Comparison of ENCODE assay signal across 8 cellular contexts in genomic region chr19:48493718-48494515, GRCh38. TPM values are rescaled to one million over a fixed set of nuclear protein-coding genes. Genes with fewer than 3 reads are reported as not detected.
DNase-seq lines count a peak whose midpoint lies in the region; ATAC-seq and TF ChIP-seq lines count a peak whose summit lies in the region.

No MANE protein-coding gene starts in this region.

- peaks cover 5 to 15% of the 10 kb centered on the region in 2 experiments; a peak in 2 of 4 replicates for H3K4me1 ChIP-seq in SK-N-SH (ENCODE audit: control insufficient read depth in 1 of 2, insufficient read depth in 2 of 2, low read depth in 1 of 2, low read length in 1 of 2)

- H3K4me2 ChIP-seq in SK-N-SH = peak overlapping the region; percentile 71

- H2AFZ ChIP-seq in SK-N-SH (ENCODE audit: low read depth) = no peak overlapping the region

- H3K27me3 ChIP-seq in SK-N-SH (ENCODE audit: insufficient read depth) = no peaks in the 10 kb centered on the region

- no peaks in the 10 kb centered on the region for H3K9me2 ChIP-seq in SK-N-SH

- H3K79me2 ChIP-seq in SK-N-SH (ENCODE audit: insufficient read depth) = peaks cover 11% of the 10 kb centered on the region; the same call in 1 of the 2 replicates

- peak overlapping the region; percentile 74 for H3K9ac ChIP-seq in SK-N-SH

- H3K27ac Mint-ChIP-seq in glutamatergic neuron (ENCODE audit: unreplicated experiment) = no peak overlapping the region

- no peaks in the 10 kb centered on the region for H3K9me3 ChIP-seq in SK-N-SH

- peaks cover 20% of the 10 kb centered on the region for H3F3A ChIP-seq in SK-N-SH (replicated peaks; ENCODE audit: insufficient read depth)

- peak overlapping the region; percentile 58 to 62 for H3K4me3 ChIP-seq in SK-N-SH (ENCODE audit: low read depth in 2 of 2, low read length in 1 of 2)
- H3K4me3 ChIP-seq in skeletal muscle cell (ENCODE audit: low read depth, low read length) = peak overlapping the region; percentile 59

- TF ChIP-seq EP300 in SK-N-SH (IDR thresholded peaks at IDR 0.05; ENCODE audit: borderline replicate concordance in 1 of 2, low read depth in 1 of 2, low read length in 1 of 2) = no peak

- peak overlapping the region; percentile 70 for H3K4me3 Mint-ChIP-seq in glutamatergic neuron (ENCODE audit: unreplicated experiment)

- H3K36me3 Mint-ChIP-seq in glutamatergic neuron (ENCODE audit: unreplicated experiment) = no peaks in the 10 kb centered on the region

- TF ChIP-seq RAD21 in SK-N-SH (IDR thresholded peaks at IDR 0.05; ENCODE audit: low read length) = no peak

- peaks cover 32% of the 10 kb centered on the region for H3K27me3 Mint-ChIP-seq in glutamatergic neuron (ENCODE audit: unreplicated experiment)

- peak overlapping the region; percentile 40 to 66; a peak in 2 of 4 replicates for H3K27ac ChIP-seq in SK-N-SH (ENCODE audit: low read depth in 2 of 2, low read length in 1 of 2)

- DNase-seq in SK-N-SH (no peak), glutamatergic neuron (no peak), skeletal muscle cell (ENCODE audit: low read depth) (no peak), HCEC 1CT (no peak), epidermal melanocyte (ENCODE audit: insufficient read length, low spot score) (no peak), GF-D8 (lab: John Stamatoyannopoulos, UW) (no peak)
- no peak for DNase-seq in stimulated activated CD4-positive, alpha-beta T cell treated with anti-CD3 and anti-CD28 coated beads, Interleukin-12 subunit alpha, Interleukin-12 subunit beta, amount 100 ng/mL, for 4 hours

- peaks cover 0 to 11% of the 10 kb centered on the region in 2 experiments for H3K36me3 ChIP-seq in SK-N-SH (replicated peaks in 1 of 2; ENCODE audit: control insufficient read depth in 1 of 2, insufficient read depth in 2 of 2, low read length in 1 of 2)

- H4K20me1 ChIP-seq in SK-N-SH (ENCODE audit: insufficient read depth) = no peaks in the 10 kb centered on the region

- TF ChIP-seq CTCF in SK-N-SH (IDR thresholded peaks at IDR 0.05) (no peak), glutamatergic neuron (IDR thresholded peaks at IDR 0.05; ENCODE audit: partially characterized antibody, unreplicated experiment) (no peak)

- ATAC-seq in GM21360 (IDR thresholded peaks at IDR 0.05; ENCODE audit: unreplicated experiment) = peak; percentile 6

- H3K9me3 Mint-ChIP-seq in glutamatergic neuron (ENCODE audit: unreplicated experiment) = peaks cover 11% of the 10 kb centered on the region

- peaks cover 14% of the 10 kb centered on the region for H3K4me1 Mint-ChIP-seq in glutamatergic neuron (ENCODE audit: low read depth, unreplicated experiment)

- POLR2A ChIA-PET in SK-N-SH (lab: Yijun Ruan, JAX) = interaction anchor here (0.6 to 1.3 kb wide), 4 partner anchors 8 to 125 kb away, joined by 3 to 5 read pairs (median 3); partner anchors contain the start of genes RPL18 and SPHK2

- CTCF ChIA-PET in SK-N-SH (lab: Yijun Ruan, JAX) = interaction anchor here (1.0 to 15.9 kb wide), 4 partner anchors 15 to 173 kb away, joined by 3 to 230 read pairs (median 3); no protein-coding TSS in a partner anchor

- WGBS in SK-N-SH (ENCODE audit: low lambda C conversion rate) = 59% methylated on average over 6 of the region's 74 CpGs

TF ChIP-seq in SK-N-SH, 30 proteins besides CTCF, POLR2A, EP300 and RAD21:
- no peak for TF ChIP-seq SMC3 (IDR thresholded peaks at IDR 0.05; ENCODE audit: low read depth, low read length)
- no peak for TF ChIP-seq MXI1 (IDR thresholded peaks at IDR 0.05; ENCODE audit: low read depth, low read length)
- peak; percentile 34; the same call in 1 of the 2 replicates for TF ChIP-seq MAX (IDR thresholded peaks at IDR 0.05; ENCODE audit: low read depth)

RNA-seq across cellular contexts. Expression of gene LMTK3, which starts 17.7 kb away (rescaled TPM):
- 2.0 and 3.2 TPM in 2 replicates for polyA plus RNA-seq in SK-N-SH (2012; rRNA removed)
- 1.0 and 2.3 TPM in 2 replicates for polyA plus RNA-seq in SK-N-SH (2012; cell fraction: cytosol; rRNA removed)
- polyA plus RNA-seq in SK-N-SH (2012; cell fraction: nucleus; rRNA removed) = 10.9 and 13.2 TPM in 2 replicates
- total RNA-seq in glutamatergic neuron (ENCODE audit: unreplicated experiment) = 36.3 TPM

RNA-seq across cellular contexts. Expression of gene CYTH2, which starts 24.7 kb away (rescaled TPM):
- 69.5 and 77.6 TPM in 2 replicates for polyA plus RNA-seq in SK-N-SH (2012; rRNA removed)
- 42.6 and 43.6 TPM in 2 replicates for polyA plus RNA-seq in SK-N-SH (2012; cell fraction: cytosol; rRNA removed)
- 308 and 364 TPM in 2 replicates for polyA plus RNA-seq in SK-N-SH (2012; cell fraction: nucleus; rRNA removed)
- total RNA-seq in glutamatergic neuron (ENCODE audit: unreplicated experiment) = 233 TPM

RNA-seq across cellular contexts. Expression of gene KCNJ14, which starts 38.5 kb away (rescaled TPM):
- polyA plus RNA-seq in SK-N-SH (2012; rRNA removed) = 1.1 and 1.2 TPM in 2 replicates
- 0.54 and 0.93 TPM in 2 replicates for polyA plus RNA-seq in SK-N-SH (2012; cell fraction: cytosol; rRNA removed)
- polyA plus RNA-seq in SK-N-SH (2012; cell fraction: nucleus; rRNA removed) = 6.1 and 7.2 TPM in 2 replicates
- 1.0 TPM for total RNA-seq in glutamatergic neuron (ENCODE audit: unreplicated experiment)

RNA-seq across cellular contexts. Expression of gene GRWD1, which starts 48.1 kb away (rescaled TPM):
- polyA plus RNA-seq in SK-N-SH (2012; rRNA removed) = 34.1 and 36.6 TPM in 2 replicates
- polyA plus RNA-seq in SK-N-SH (2012; cell fraction: cytosol; rRNA removed) = 23.8 and 30.6 TPM in 2 replicates
- polyA plus RNA-seq in SK-N-SH (2012; cell fraction: nucleus; rRNA removed) = 29.1 and 29.6 TPM in 2 replicates
- 25.0 TPM for total RNA-seq in glutamatergic neuron (ENCODE audit: unreplicated experiment)

RNA-seq across cellular contexts. Expression of gene SULT2B1, which starts 58.1 kb away (rescaled TPM):
- polyA plus RNA-seq in SK-N-SH (2012; rRNA removed) = 0.86 and 0.92 TPM in 2 replicates
- 0.40 and 0.50 TPM in 2 replicates for polyA plus RNA-seq in SK-N-SH (2012; cell fraction: cytosol; rRNA removed)
- 0.14 and 0.33 TPM in 2 replicates for polyA plus RNA-seq in SK-N-SH (2012; cell fraction: nucleus; rRNA removed)
- not detected for total RNA-seq in glutamatergic neuron (ENCODE audit: unreplicated experiment)
